Comparison of ENCODE assay signal across 26 cellular contexts in genomic region chr1:13523780-13524477, GRCh38. TPM values are rescaled to one million over a fixed set of nuclear protein-coding genes. Genes with fewer than 3 reads are reported as not detected.
"Had no signal": no experiment of that assay in that cellular context is flagged by ENCODE, and none has a peak within 500 bp of the region (broad histone marks: within the 10 kb centered on the region; RNA-seq: fewer than 3 reads in every experiment).

No MANE protein-coding gene starts in this region.

- H3K9me3 ChIP-seq: ascending aorta, colonic mucosa, thoracic aorta had no signal

- H3K27me3 ChIP-seq: ascending aorta, brain microvascular endothelial cell, colonic mucosa, upper lobe of left lung had no signal

- H3K36me3 ChIP-seq: ascending aorta, brain microvascular endothelial cell, colonic mucosa, esophagus squamous epithelium, gastroesophageal sphincter, thoracic aorta, upper lobe of left lung had no signal

- H3K4me3 ChIP-seq: ascending aorta, colonic mucosa, dorsolateral prefrontal cortex, esophagus squamous epithelium, gastroesophageal sphincter, thoracic aorta, upper lobe of left lung had no signal

- H3K27ac ChIP-seq: ascending aorta, brain microvascular endothelial cell, colonic mucosa, dorsolateral prefrontal cortex, esophagus squamous epithelium, gastroesophageal sphincter, thoracic aorta, upper lobe of left lung had no signal

- ATAC-seq: activated CD4-positive, CD25-positive, alpha-beta regulatory T cell treated with anti-CD3 and anti-CD28 coated beads, Interleukin-2, amount 50 U/mL, for 24 hours; activated CD8-positive, alpha-beta T cell treated with anti-CD3 and anti-CD28 coated beads, Interleukin-2, amount 10 ng/mL, durations not matched to agents 7 days and 5 days; activated naive CD4-positive, alpha-beta T cell treated with anti-CD3 and anti-CD28 coated beads, Interleukin-2, amount 50 U/mL, for 72 hours; gastroesophageal sphincter; left lobe of liver; natural killer cell; stimulated activated naive B cell treated with anti-CD40 and anti-IgM and Interleukin-4, amounts not matched to agents 10 μg/mL and 1 μg/mL and 100 μg/mL, for 72 hours had no signal

- H3K4me1 ChIP-seq: ascending aorta, colonic mucosa, esophagus squamous epithelium, gastroesophageal sphincter, upper lobe of left lung had no signal

- DNase-seq: activated CD4-positive, alpha-beta T cell treated with anti-CD3 and anti-CD28 coated beads, Interleukin-2, amount 50 U/mL, for 1 hour; activated CD8-positive, alpha-beta T cell treated with anti-CD3 and anti-CD28 coated beads, Interleukin-2, amount 10 ng/mL, durations not matched to agents 7 days and 5 days; activated gamma-delta T cell treated with Interleukin-2 at 50 U/mL for 16 hours; brain microvascular endothelial cell; colonic mucosa; dorsolateral prefrontal cortex; esophagus squamous epithelium; head of caudate nucleus; mammary epithelial cell; midbrain; natural killer cell; stimulated activated CD4-positive, alpha-beta T cell treated with anti-CD3 and anti-CD28 coated beads, Interleukin-2, amount 100 ng/mL, for 48 hours; stimulated activated CD8-positive, alpha-beta memory T cell treated with anti-CD3 and anti-CD28 coated beads, Interleukin-4, amount 100 ng/mL, for 48 hours; stimulated activated naive B cell treated with anti-CD40 and anti-IgM and Interleukin-4, amounts not matched to agents 10 μg/mL and 1 μg/mL and 100 μg/mL, for 72 hours; upper lobe of left lung had no signal

RNA-seq across cellular contexts. Expression of gene LRRC38, which starts 10.1 kb away (rescaled TPM):
- total RNA-seq: activated CD8-positive, alpha-beta T cell treated with anti-CD3 and anti-CD28 coated beads, Interleukin-2, amount 10 ng/mL, durations not matched to agents 7 days and 5 days; activated naive CD4-positive, alpha-beta T cell treated with anti-CD3 and anti-CD28 coated beads, Interleukin-2, amount 50 U/mL, for 72 hours; activated T-helper 1 cell treated with anti-CD3 and anti-CD28 coated beads, Interleukin-12 subunit alpha, Interleukin-12 subunit beta, Interleukin-2, Interleukin-4 antibody, amounts not matched to agents 30 ng/mL and 10 ng/mL and 1 ng/mL, durations not matched to agents 14 hours and 24 hours and 36 hours; ascending aorta; colonic mucosa; left lobe of liver; mammary epithelial cell; natural killer cell; osteoblast; posterior vena cava; renal cortical epithelial cell; T-helper 2 cell treated with Interferon-gamma antibody and Interleukin-4, amounts not matched to agents 100 ng/mL and 5 ng/mL, for 36 hours; thoracic aorta had no signal

RNA-seq across cellular contexts. Expression of gene PDPN, which starts 59.7 kb away (rescaled TPM):
- total RNA-seq: activated CD8-positive, alpha-beta T cell treated with anti-CD3 and anti-CD28 coated beads, Interleukin-2, amount 10 ng/mL, durations not matched to agents 7 days and 5 days; activated naive CD4-positive, alpha-beta T cell treated with anti-CD3 and anti-CD28 coated beads, Interleukin-2, amount 50 U/mL, for 72 hours; activated T-helper 1 cell treated with anti-CD3 and anti-CD28 coated beads, Interleukin-12 subunit alpha, Interleukin-12 subunit beta, Interleukin-2, Interleukin-4 antibody, amounts not matched to agents 30 ng/mL and 10 ng/mL and 1 ng/mL, durations not matched to agents 14 hours and 24 hours and 36 hours; natural killer cell; T-helper 2 cell treated with Interferon-gamma antibody and Interleukin-4, amounts not matched to agents 100 ng/mL and 5 ng/mL, for 36 hours had no signal
